Comparison of ENCODE assay signal across 19 cellular contexts in the genomic region with DNA sequence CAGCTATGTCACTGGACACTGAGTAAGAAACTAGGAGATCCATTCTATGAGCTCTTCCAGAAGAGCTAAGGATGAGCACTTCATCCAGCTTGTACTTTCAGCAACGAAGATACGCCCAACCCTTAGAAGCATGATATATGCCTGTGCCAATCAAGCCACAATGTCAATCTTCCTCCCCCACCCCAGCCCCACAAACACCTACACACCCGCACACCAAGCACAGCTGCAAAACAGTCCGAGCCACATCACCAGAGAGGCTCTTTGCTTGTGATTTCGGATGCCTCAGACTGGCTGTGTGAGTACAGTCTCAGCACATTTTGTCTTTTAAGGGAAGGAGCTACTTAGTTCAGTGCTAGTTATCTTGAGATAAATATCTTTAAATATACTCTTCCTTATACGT.
"Had no signal": no experiment of that assay in that cellular context is flagged by ENCODE, and none has a peak within 500 bp of the region (broad histone marks: within the 10 kb centered on the region; RNA-seq: fewer than 3 reads in every experiment).

No MANE protein-coding gene starts in this region.

- H3K4me1 Mint-ChIP-seq: activated naive CD4-positive, alpha-beta T cell treated with anti-CD3 and anti-CD28 coated beads, Interleukin-2, amount 50 U/mL, for 24 hours had no signal

- H3K4me3 ChIP-seq: esophagus muscularis mucosa, gastroesophageal sphincter, mucosa of descending colon, right lobe of liver, smooth muscle cell had no signal

- H3K36me3 Mint-ChIP-seq: activated naive CD4-positive, alpha-beta T cell treated with anti-CD3 and anti-CD28 coated beads, Interleukin-2, amount 50 U/mL, for 24 hours; naive B cell had no signal

- H3K36me3 ChIP-seq: esophagus muscularis mucosa, gastroesophageal sphincter, right lobe of liver had no signal

- H3K4me1 ChIP-seq: right lobe of liver had no signal

- H3K27ac Mint-ChIP-seq: activated CD8-positive, alpha-beta T cell treated with anti-CD3 and anti-CD28 coated beads for 36 hours; activated naive CD4-positive, alpha-beta T cell treated with anti-CD3 and anti-CD28 coated beads, Interleukin-2, amount 50 U/mL, for 24 hours; activated T-cell treated with anti-CD3 and anti-CD28 coated beads, Interleukin-2, amount 50 U/mL, for 24 hours; dendritic cell treated with granulocyte-macrophage colony-stimulating factor and Interleukin-4, amounts not matched to agents 40 ng/mL and 50 ng/mL, for 4 days; stimulated activated naive B cell treated with anti-CD40 and anti-IgM and Interleukin-4, amounts not matched to agents 10 μg/mL and 1 μg/mL and 100 μg/mL, for 72 hours; T-helper 2 cell treated with Interferon-gamma antibody and Interleukin-4, amounts not matched to agents 5 μg/mL and 100 μg/mL, for 36 hours had no signal

- H3K9me3 Mint-ChIP-seq: activated CD8-positive, alpha-beta T cell treated with anti-CD3 and anti-CD28 coated beads for 36 hours; activated naive CD4-positive, alpha-beta T cell treated with anti-CD3 and anti-CD28 coated beads, Interleukin-2, amount 50 U/mL, for 24 hours; activated T-cell treated with anti-CD3 and anti-CD28 coated beads, Interleukin-2, amount 50 U/mL, for 24 hours; dendritic cell treated with granulocyte-macrophage colony-stimulating factor and Interleukin-4, amounts not matched to agents 40 ng/mL and 50 ng/mL, for 4 days; stimulated activated naive B cell treated with anti-CD40 and anti-IgM and Interleukin-4, amounts not matched to agents 10 μg/mL and 1 μg/mL and 100 μg/mL, for 72 hours; T-helper 2 cell treated with Interferon-gamma antibody and Interleukin-4, amounts not matched to agents 5 μg/mL and 100 μg/mL, for 36 hours had no signal

- H3K4me3 Mint-ChIP-seq: activated CD8-positive, alpha-beta T cell treated with anti-CD3 and anti-CD28 coated beads for 36 hours; activated naive CD4-positive, alpha-beta T cell treated with anti-CD3 and anti-CD28 coated beads, Interleukin-2, amount 50 U/mL, for 24 hours; activated T-cell treated with anti-CD3 and anti-CD28 coated beads, Interleukin-2, amount 50 U/mL, for 24 hours; dendritic cell treated with granulocyte-macrophage colony-stimulating factor and Interleukin-4, amounts not matched to agents 40 ng/mL and 50 ng/mL, for 4 days; stimulated activated naive B cell treated with anti-CD40 and anti-IgM and Interleukin-4, amounts not matched to agents 10 μg/mL and 1 μg/mL and 100 μg/mL, for 72 hours; T-helper 2 cell treated with Interferon-gamma antibody and Interleukin-4, amounts not matched to agents 5 μg/mL and 100 μg/mL, for 36 hours had no signal

- H3K27me3 ChIP-seq: esophagus muscularis mucosa, gastroesophageal sphincter, right lobe of liver had no signal

- H3K9me3 ChIP-seq: esophagus muscularis mucosa, gastroesophageal sphincter, mucosa of descending colon, right lobe of liver had no signal

- H3K4me2 ChIP-seq: smooth muscle cell had no signal

- H3K27ac ChIP-seq: esophagus muscularis mucosa, gastroesophageal sphincter, right lobe of liver had no signal

- H3K27me3 Mint-ChIP-seq: activated CD8-positive, alpha-beta T cell treated with anti-CD3 and anti-CD28 coated beads for 36 hours; activated naive CD4-positive, alpha-beta T cell treated with anti-CD3 and anti-CD28 coated beads, Interleukin-2, amount 50 U/mL, for 24 hours; activated T-cell treated with anti-CD3 and anti-CD28 coated beads, Interleukin-2, amount 50 U/mL, for 24 hours; dendritic cell treated with granulocyte-macrophage colony-stimulating factor and Interleukin-4, amounts not matched to agents 40 ng/mL and 50 ng/mL, for 4 days; naive B cell; stimulated activated naive B cell treated with anti-CD40 and anti-IgM and Interleukin-4, amounts not matched to agents 10 μg/mL and 1 μg/mL and 100 μg/mL, for 72 hours had no signal

- ATAC-seq: activated CD8-positive, alpha-beta T cell treated with anti-CD3 and anti-CD28 coated beads for 36 hours; gastroesophageal sphincter; mucosa of descending colon; right lobe of liver; stimulated activated naive B cell treated with anti-CD40 and anti-IgM and Interleukin-4, amounts not matched to agents 10 μg/mL and 1 μg/mL and 100 μg/mL, for 72 hours had no signal

- DNase-seq: activated CD4-positive, alpha-beta T cell treated with anti-CD3 and anti-CD28 coated beads for 48 hours; activated CD4-positive, CD25-positive, alpha-beta regulatory T cell; activated CD8-positive, alpha-beta T cell treated with anti-CD3 and anti-CD28 coated beads for 36 hours; activated gamma-delta T cell; activated T-cell treated with anti-CD3 and anti-CD28 coated beads, Interleukin-2, amount 50 U/mL, for 24 hours; cerebellar nuclear complex; effector memory CD4-positive, alpha-beta T cell; mesenchymal stem cell; mucosa of descending colon; naive B cell; right lobe of liver; stimulated activated CD4-positive, alpha-beta T cell treated with anti-CD3 and anti-CD28 coated beads, Interleukin-4, amount 100 ng/mL, for 1 hour; stimulated activated naive B cell treated with anti-CD40 and anti-IgM and Interleukin-4, amounts not matched to agents 10 μg/mL and 1 μg/mL and 100 μg/mL, for 72 hours had no signal
